In the genomic region with DNA sequence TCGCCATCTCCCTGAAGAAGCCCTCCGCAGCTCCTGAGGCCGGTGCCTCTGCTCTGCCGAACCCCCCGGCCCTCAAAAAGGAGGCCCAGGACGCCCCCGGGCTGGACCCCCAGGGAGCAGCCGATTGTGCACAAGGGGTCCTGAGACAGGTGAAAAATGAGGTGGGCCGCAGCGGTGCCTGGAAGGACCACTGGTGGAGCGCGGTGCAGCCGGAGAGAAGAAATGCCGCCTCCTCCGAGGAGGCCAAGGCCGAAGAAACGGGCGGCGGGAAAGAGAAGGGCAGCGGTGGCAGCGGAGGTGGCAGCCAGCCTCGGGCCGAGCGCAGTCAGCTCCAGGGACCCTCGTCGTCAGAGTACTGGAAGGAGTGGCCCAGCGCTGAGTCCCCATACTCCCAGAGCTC, we compare ENCODE assay signal across 8 cellular contexts.
"Had no signal": no experiment of that assay in that cellular context is flagged by ENCODE, and none has a peak within 500 bp of the region (broad histone marks: within the 10 kb centered on the region; RNA-seq: fewer than 3 reads in every experiment).

No MANE protein-coding gene starts in this region.

- FAIRE-seq: G401.6, GM12878, GM12891, GM12892, GM18507, GM19239 had no signal

- H3K4me3 ChIP-seq: GM12878 had no signal

- DNase-seq: GDM1, GF-D8 had no signal

- ATAC-seq: GM12878 had no signal
